Comparison of ENCODE assay signal across 24 cellular contexts in the genomic region with DNA sequence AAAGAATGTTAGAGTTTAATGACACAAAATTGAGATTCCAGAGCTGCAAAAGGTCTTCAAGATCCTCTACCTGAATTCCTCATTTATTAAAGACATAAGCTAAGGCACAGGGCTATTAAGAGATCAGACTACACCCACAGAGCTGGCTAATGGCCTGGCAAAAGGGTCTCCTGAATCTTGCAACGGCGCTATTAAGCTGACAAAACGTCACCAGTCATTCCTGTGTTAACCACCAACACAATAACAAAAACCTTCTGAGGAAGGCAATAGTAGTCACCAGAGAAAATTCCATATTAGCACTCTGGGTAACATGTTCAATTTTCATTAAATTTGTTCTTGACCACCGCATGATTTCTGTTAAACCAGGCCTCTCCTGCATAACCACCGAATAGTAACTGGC.
A peak's percentile ranks its signal among the peaks of the same experiment; 100 is the strongest.
DNase-seq lines count a peak whose midpoint lies in the region; ATAC-seq and TF ChIP-seq lines count a peak whose summit lies in the region.
"Had no signal": no experiment of that assay in that cellular context is flagged by ENCODE, and none has a peak within 500 bp of the region (broad histone marks: within the 10 kb centered on the region; RNA-seq: fewer than 3 reads in every experiment).

No MANE protein-coding gene starts in this region.

- POLR2A ChIA-PET in IMR-90 (lab: Charles Lee; ENCODE audit: unreplicated experiment) = no interaction called here
- POLR2A ChIA-PET in CD4-positive, alpha-beta memory T cell (lab: Charles Lee; ENCODE audit: partially characterized antibody) = no interaction called here
- POLR2A ChIA-PET in activated CD4-positive, alpha-beta T cell treated with anti-CD3 and anti-CD28 coated beads, Interleukin-2, amount 10 ng/mL, durations not matched to agents 7 days and 5 days (lab: Charles Lee) = no interaction called here

- no peaks in the 10 kb centered on the region for H3K27me3 ChIP-seq in CD4-positive, CD25-positive, alpha-beta regulatory T cell (ENCODE audit: control insufficient read depth, insufficient read depth, low read length)
- H3K27me3 ChIP-seq in IMR-90 (ENCODE audit: control insufficient read depth, insufficient read depth, low read length) = no peaks in the 10 kb centered on the region
- no peaks in the 10 kb centered on the region for H3K27me3 ChIP-seq in CD4-positive, alpha-beta memory T cell (ENCODE audit: insufficient read depth, low read length)
- H3K27me3 ChIP-seq in sigmoid colon = no peaks in the 10 kb centered on the region
- H3K27me3 ChIP-seq: BLaER1, cardiac muscle cell, esophagus squamous epithelium, Peyer's patch, SJSA1 had no signal

- H3K27me3 Mint-ChIP-seq in CD4-positive, CD25-positive, alpha-beta regulatory T cell = no peaks in the 10 kb centered on the region
- no peaks in the 10 kb centered on the region for H3K27me3 Mint-ChIP-seq in dendritic cell treated with granulocyte-macrophage colony-stimulating factor and Interleukin-4, amounts not matched to agents 40 ng/mL and 50 ng/mL, for 4 days
- no peaks in the 10 kb centered on the region for H3K27me3 Mint-ChIP-seq in nephron progenitor cell (ENCODE audit: low read depth, poor library complexity)
- no peaks in the 10 kb centered on the region for H3K27me3 Mint-ChIP-seq in CD4-positive, alpha-beta memory T cell
- H3K27me3 Mint-ChIP-seq in activated CD4-positive, alpha-beta T cell treated with anti-CD3 and anti-CD28 coated beads, Interleukin-2, amount 10 ng/mL, durations not matched to agents 7 days and 5 days = no peaks in the 10 kb centered on the region
- H3K27me3 Mint-ChIP-seq: activated CD4-positive, alpha-beta T cell treated with anti-CD3 and anti-CD28 coated beads, Interleukin-2, amount 10 ng/mL, durations not matched to agents 24 days and 14 days had no signal

- H2BK20ac ChIP-seq in IMR-90 (ENCODE audit: low read depth, low read length) = no peak overlapping the region

- peaks cover 28 to 56% of the 10 kb centered on the region in 2 experiments for H3K79me1 ChIP-seq in IMR-90 (ENCODE audit: low read depth in 1 of 2, low read length in 2 of 2)

- H3K4me1 Mint-ChIP-seq in CD4-positive, CD25-positive, alpha-beta regulatory T cell = peaks cover 25 to 75% (median 44%) of the 10 kb centered on the region in 4 donors
- peaks cover 64% of the 10 kb centered on the region for H3K4me1 Mint-ChIP-seq in dendritic cell treated with granulocyte-macrophage colony-stimulating factor and Interleukin-4, amounts not matched to agents 40 ng/mL and 50 ng/mL, for 4 days (ENCODE audit: low read depth)
- H3K4me1 Mint-ChIP-seq in nephron progenitor cell = peaks cover 51% of the 10 kb centered on the region
- peaks cover 49 to 71% (median 58%) of the 10 kb centered on the region in 4 donors for H3K4me1 Mint-ChIP-seq in CD4-positive, alpha-beta memory T cell
- H3K4me1 Mint-ChIP-seq in activated CD4-positive, alpha-beta T cell treated with anti-CD3 and anti-CD28 coated beads, Interleukin-2, amount 10 ng/mL, durations not matched to agents 7 days and 5 days = peaks cover 21% of the 10 kb centered on the region

- no peak overlapping the region for H3K9ac ChIP-seq in IMR-90 (ENCODE audit: low read depth, low read length)
- H3K9ac ChIP-seq: BLaER1 had no signal

- CTCF ChIA-PET in IMR-90 (lab: Yijun Ruan, JAX) = no interaction called here
- CTCF ChIA-PET in CD4-positive, alpha-beta memory T cell (lab: Charles Lee; ENCODE audit: partially characterized antibody) = interaction anchor here (2.0 kb wide), 1 partner anchor 23 kb away, joined by 7 read pairs; no protein-coding TSS in a partner anchor
- CTCF ChIA-PET in activated CD4-positive, alpha-beta T cell treated with anti-CD3 and anti-CD28 coated beads, Interleukin-2, amount 10 ng/mL, durations not matched to agents 7 days and 5 days (lab: Charles Lee) = interaction anchor here (1.1 kb wide), 1 partner anchor 23 kb away, joined by 3 read pairs; no protein-coding TSS in a partner anchor

- H3K4me3 ChIP-seq in CD4-positive, CD25-positive, alpha-beta regulatory T cell (ENCODE audit: low read depth, low read length) = no peak overlapping the region
- H3K4me3 ChIP-seq in IMR-90 (ENCODE audit: insufficient read depth, low read depth, low read length) = no peak overlapping the region
- H3K4me3 ChIP-seq in CD4-positive, alpha-beta memory T cell (ENCODE audit: low read length in 2 of 2) = no peak overlapping the region
- H3K4me3 ChIP-seq in sigmoid colon = no peak overlapping the region
- H3K4me3 ChIP-seq: BLaER1, cardiac muscle cell, coronary artery, esophagus squamous epithelium, Peyer's patch, SJSA1 had no signal

- H3K56ac ChIP-seq in IMR-90 (ENCODE audit: extremely low read depth, insufficient read depth, low read length) = no peak overlapping the region

- TF ChIP-seq RAD21 in IMR-90 (IDR thresholded peaks at IDR 0.05; ENCODE audit: low read length) = no peak

- peaks cover 38% of the 10 kb centered on the region; the same call in 1 of the 2 replicates for H4K20me1 ChIP-seq in IMR-90 (ENCODE audit: insufficient read depth, low read length)

- H2BK120ac ChIP-seq in IMR-90 (ENCODE audit: low read depth, low read length) = no peak overlapping the region

- H3K9me1 ChIP-seq in IMR-90 (ENCODE audit: insufficient read depth, low read length) = peaks cover 24% of the 10 kb centered on the region

- TF ChIP-seq CTCF in IMR-90 (conservative IDR thresholded peaks at IDR 0.05; ENCODE audit: low read depth, low read length) = no peak
- no peak for TF ChIP-seq CTCF in nephron progenitor cell (IDR thresholded peaks at IDR 0.05)
- TF ChIP-seq CTCF in sigmoid colon (IDR thresholded peaks at IDR 0.05) = no peak

- no peak for DNase-seq in CD4-positive, CD25-positive, alpha-beta regulatory T cell
- no peak for DNase-seq in IMR-90
- DNase-seq in nephron progenitor cell = no peak
- no peak for DNase-seq in CD4-positive, alpha-beta memory T cell
- no peak for DNase-seq in NCI-H2081 (lab: John Stamatoyannopoulos, UW)
- DNase-seq in activated CD4-positive, alpha-beta T cell treated with anti-CD3 and anti-CD28 coated beads, Interleukin-2, amount 10 ng/mL, durations not matched to agents 7 days and 5 days = no peak
- no peak for DNase-seq in sigmoid colon
- DNase-seq: activated CD4-positive, alpha-beta T cell treated with anti-CD3 and anti-CD28 coated beads, Interleukin-2, amount 10 ng/mL, durations not matched to agents 24 days and 14 days; activated naive CD4-positive, alpha-beta T cell treated with Interleukin-2 at 50 U/mL for 16 hours; activated T-cell treated with anti-CD3 and anti-CD28 coated beads, Interleukin-2, amount 50 U/mL, for 48 hours; amygdala; Calu3; endodermal cell; esophagus squamous epithelium; NCI-H2171 treated with DMSO at 0.1 percent for 48 hours; NCI-H524 treated with DMSO at 0.1 percent for 48 hours; Peyer's patch; substantia nigra had no signal

- no peak overlapping the region for H2AFZ ChIP-seq in IMR-90 (replicated peaks; ENCODE audit: low read length, poor library complexity)

- H3K9me3 ChIP-seq in CD4-positive, CD25-positive, alpha-beta regulatory T cell (ENCODE audit: control insufficient read depth in 2 of 2, low read length in 2 of 2) = no peaks in the 10 kb centered on the region
- H3K9me3 ChIP-seq in IMR-90 (ENCODE audit: control insufficient read depth, insufficient read depth, low read length) (no peaks in the 10 kb centered on the region), sigmoid colon (no peaks in the 10 kb centered on the region)
- H3K9me3 ChIP-seq in CD4-positive, alpha-beta memory T cell (ENCODE audit: control insufficient read depth in 1 of 2, low read length in 2 of 2) = no peaks in the 10 kb centered on the region
- H3K9me3 ChIP-seq: BLaER1, esophagus squamous epithelium, Peyer's patch, SJSA1 had no signal

- no peaks in the 10 kb centered on the region for H3K36me3 ChIP-seq in CD4-positive, CD25-positive, alpha-beta regulatory T cell (ENCODE audit: control insufficient read depth, insufficient read depth, low read length)
- H3K36me3 ChIP-seq in IMR-90 (ENCODE audit: control insufficient read depth, insufficient read depth, low read length) = no peaks in the 10 kb centered on the region
- no peaks in the 10 kb centered on the region for H3K36me3 ChIP-seq in CD4-positive, alpha-beta memory T cell (ENCODE audit: insufficient read depth, low read length)
- no peaks in the 10 kb centered on the region for H3K36me3 ChIP-seq in sigmoid colon
- H3K36me3 ChIP-seq: BLaER1, cardiac muscle cell, esophagus squamous epithelium, Peyer's patch, SJSA1 had no signal

- no peak overlapping the region for H3K14ac ChIP-seq in IMR-90 (replicated peaks; ENCODE audit: low read depth, low read length)

- H3K4ac ChIP-seq in IMR-90 (ENCODE audit: low read depth, low read length) = no peak overlapping the region

- H3K4me2 ChIP-seq in IMR-90 (ENCODE audit: low read depth, low read length) = no peak overlapping the region
- H3K4me2 ChIP-seq: BLaER1 had no signal

- H3K27ac ChIP-seq in CD4-positive, CD25-positive, alpha-beta regulatory T cell (ENCODE audit: insufficient read depth, low read length, poor library complexity, severe bottlenecking) = no peak overlapping the region
- no peak overlapping the region for H3K27ac ChIP-seq in IMR-90 (ENCODE audit: insufficient read depth, low read length)
- no peak overlapping the region for H3K27ac ChIP-seq in CD4-positive, alpha-beta memory T cell (ENCODE audit: low read depth, low read length)
- H3K27ac ChIP-seq in sigmoid colon = peak overlapping the region in 1 of 4 donors; percentile 39
- H3K27ac ChIP-seq: BLaER1, cardiac muscle cell, Peyer's patch, SJSA1, VCaP had no signal

- peak overlapping the region in 2 of 3 donors; percentile 59 to 67 for H3K27ac Mint-ChIP-seq in CD4-positive, CD25-positive, alpha-beta regulatory T cell
- H3K27ac Mint-ChIP-seq in dendritic cell treated with granulocyte-macrophage colony-stimulating factor and Interleukin-4, amounts not matched to agents 40 ng/mL and 50 ng/mL, for 4 days = peak overlapping the region; percentile 80
- H3K27ac Mint-ChIP-seq in nephron progenitor cell = peak overlapping the region; percentile 89
- H3K27ac Mint-ChIP-seq in CD4-positive, alpha-beta memory T cell = peak overlapping the region in 3 of 7 donors; percentile 35 to 57 (median 48)
- no peak overlapping the region for H3K27ac Mint-ChIP-seq in activated CD4-positive, alpha-beta T cell treated with anti-CD3 and anti-CD28 coated beads, Interleukin-2, amount 10 ng/mL, durations not matched to agents 7 days and 5 days
- H3K27ac Mint-ChIP-seq: activated CD4-positive, alpha-beta T cell treated with anti-CD3 and anti-CD28 coated beads, Interleukin-2, amount 10 ng/mL, durations not matched to agents 24 days and 14 days; endodermal cell had no signal

- peaks cover 5% of the 10 kb centered on the region for H3K36me3 Mint-ChIP-seq in CD4-positive, CD25-positive, alpha-beta regulatory T cell
- H3K36me3 Mint-ChIP-seq in dendritic cell treated with granulocyte-macrophage colony-stimulating factor and Interleukin-4, amounts not matched to agents 40 ng/mL and 50 ng/mL, for 4 days (ENCODE audit: low read depth) = peaks cover 13% of the 10 kb centered on the region
- H3K36me3 Mint-ChIP-seq in nephron progenitor cell (ENCODE audit: low read depth) = no peaks in the 10 kb centered on the region
- H3K36me3 Mint-ChIP-seq in CD4-positive, alpha-beta memory T cell = peaks cover 0 to 2% of the 10 kb centered on the region in 2 donors
- no peaks in the 10 kb centered on the region for H3K36me3 Mint-ChIP-seq in activated CD4-positive, alpha-beta T cell treated with anti-CD3 and anti-CD28 coated beads, Interleukin-2, amount 10 ng/mL, durations not matched to agents 7 days and 5 days (ENCODE audit: low read depth)

- H2BK5ac ChIP-seq in IMR-90 (ENCODE audit: low read depth, low read length, poor library complexity, severe bottlenecking) = peak overlapping the region; percentile 31

- H3K4me1 ChIP-seq in CD4-positive, CD25-positive, alpha-beta regulatory T cell (ENCODE audit: control insufficient read depth, insufficient read depth, low read length, poor library complexity, severe bottlenecking) = peaks cover 9% of the 10 kb centered on the region
- H3K4me1 ChIP-seq in IMR-90 (ENCODE audit: control insufficient read depth, insufficient read depth, low read length) (peaks cover 10% of the 10 kb centered on the region), sigmoid colon (peaks cover 0 to 82% (median 62%) of the 10 kb centered on the region in 4 donors)
- peaks cover 31% of the 10 kb centered on the region for H3K4me1 ChIP-seq in CD4-positive, alpha-beta memory T cell (ENCODE audit: insufficient read depth, low read length)

- TF ChIP-seq POLR2A in IMR-90 (IDR thresholded peaks at IDR 0.05; ENCODE audit: low read depth, low read length) = no peak
- TF ChIP-seq POLR2A in sigmoid colon (IDR thresholded peaks at IDR 0.05) = no peak

- H4K8ac ChIP-seq in IMR-90 (ENCODE audit: low read depth in 2 of 2, low read length in 2 of 2) = no peak overlapping the region

- H3K18ac ChIP-seq in IMR-90 (ENCODE audit: low read depth, low read length) = no peak overlapping the region

- dilution Hi-C loops in IMR-90 (cut with HindIII; ENCODE audit: low sequenced_read_pairs, unreplicated experiment) = no loop called here

- in situ Hi-C loops in IMR-90 (cut with MboI; ENCODE audit: low sequenced_read_pairs) = no loop called here

- WGBS in IMR-90 (ENCODE audit: extremely low coverage in 2 of 2, insufficient read length in 1 of 2), 2 experiments = 90% methylated on average over 2 of the region's 5 CpGs; no CpG with 5 or more reads in 1 of the 2 experiments
- 85 to 90% methylated on average over 5 of the region's 5 CpGs for whole genome bisulfite sequencing in sigmoid colon, 2 donors

- no peak overlapping the region for H3K23ac ChIP-seq in IMR-90 (ENCODE audit: low read depth, low read length)

- H4K91ac ChIP-seq in IMR-90 (ENCODE audit: insufficient read depth, low read depth, low read length) = no peak overlapping the region

- H2BK15ac ChIP-seq in IMR-90 (ENCODE audit: low read depth, low read length) = no peak overlapping the region

- H2AK5ac ChIP-seq in IMR-90 (ENCODE audit: low read depth, low read length) = no peak overlapping the region

- BruUV-seq in IMR-90 (replicated peaks; lab: Mats Ljungman, UMichigan) = no TSS peak

- no peak for ATAC-seq in CD4-positive, CD25-positive, alpha-beta regulatory T cell (ENCODE audit: low read depth in 2 of 2)
- ATAC-seq in IMR-90 (ENCODE audit: low read depth) = no peak

- H3K4me3 Mint-ChIP-seq in CD4-positive, CD25-positive, alpha-beta regulatory T cell = no peak overlapping the region
- no peak overlapping the region for H3K4me3 Mint-ChIP-seq in dendritic cell treated with granulocyte-macrophage colony-stimulating factor and Interleukin-4, amounts not matched to agents 40 ng/mL and 50 ng/mL, for 4 days
- H3K4me3 Mint-ChIP-seq in nephron progenitor cell = no peak overlapping the region
- peak overlapping the region in 2 of 8 donors; percentile 26 to 43 for H3K4me3 Mint-ChIP-seq in CD4-positive, alpha-beta memory T cell
- H3K4me3 Mint-ChIP-seq in activated CD4-positive, alpha-beta T cell treated with anti-CD3 and anti-CD28 coated beads, Interleukin-2, amount 10 ng/mL, durations not matched to agents 7 days and 5 days = no peak overlapping the region
- H3K4me3 Mint-ChIP-seq: activated CD4-positive, alpha-beta T cell treated with anti-CD3 and anti-CD28 coated beads, Interleukin-2, amount 10 ng/mL, durations not matched to agents 24 days and 14 days; endodermal cell had no signal

- no peaks in the 10 kb centered on the region for H3K9me3 Mint-ChIP-seq in CD4-positive, CD25-positive, alpha-beta regulatory T cell
- H3K9me3 Mint-ChIP-seq in dendritic cell treated with granulocyte-macrophage colony-stimulating factor and Interleukin-4, amounts not matched to agents 40 ng/mL and 50 ng/mL, for 4 days = no peaks in the 10 kb centered on the region
- H3K9me3 Mint-ChIP-seq in nephron progenitor cell = no peaks in the 10 kb centered on the region
- H3K9me3 Mint-ChIP-seq in CD4-positive, alpha-beta memory T cell = no peaks in the 10 kb centered on the region
- H3K9me3 Mint-ChIP-seq in activated CD4-positive, alpha-beta T cell treated with anti-CD3 and anti-CD28 coated beads, Interleukin-2, amount 10 ng/mL, durations not matched to agents 7 days and 5 days = no peaks in the 10 kb centered on the region
- H3K9me3 Mint-ChIP-seq: activated CD4-positive, alpha-beta T cell treated with anti-CD3 and anti-CD28 coated beads, Interleukin-2, amount 10 ng/mL, durations not matched to agents 24 days and 14 days; endodermal cell had no signal

- intact Hi-C loops in IMR-90 (cut with micrococcal nuclease) = no loop called here
- intact Hi-C loops in dendritic cell treated with granulocyte-macrophage colony-stimulating factor and Interleukin-4, amounts not matched to agents 40 ng/mL and 50 ng/mL, for 4 days (cut with micrococcal nuclease) = no loop called here
- intact Hi-C loops in CD4-positive, alpha-beta memory T cell (cut with micrococcal nuclease) = no loop called here
- intact Hi-C loops in sigmoid colon (cut with DNase I) = no loop called here

- no peak for TF ChIP-seq EP300 in sigmoid colon (IDR thresholded peaks at IDR 0.05)

- no peak overlapping the region for H2AK9ac ChIP-seq in IMR-90 (replicated peaks; ENCODE audit: low read depth, low read length, poor library complexity)

- no peak overlapping the region for H4K5ac ChIP-seq in IMR-90 (ENCODE audit: low read depth, low read length)
